Comparison of ENCODE assay signal across 8 cellular contexts in the genomic region with DNA sequence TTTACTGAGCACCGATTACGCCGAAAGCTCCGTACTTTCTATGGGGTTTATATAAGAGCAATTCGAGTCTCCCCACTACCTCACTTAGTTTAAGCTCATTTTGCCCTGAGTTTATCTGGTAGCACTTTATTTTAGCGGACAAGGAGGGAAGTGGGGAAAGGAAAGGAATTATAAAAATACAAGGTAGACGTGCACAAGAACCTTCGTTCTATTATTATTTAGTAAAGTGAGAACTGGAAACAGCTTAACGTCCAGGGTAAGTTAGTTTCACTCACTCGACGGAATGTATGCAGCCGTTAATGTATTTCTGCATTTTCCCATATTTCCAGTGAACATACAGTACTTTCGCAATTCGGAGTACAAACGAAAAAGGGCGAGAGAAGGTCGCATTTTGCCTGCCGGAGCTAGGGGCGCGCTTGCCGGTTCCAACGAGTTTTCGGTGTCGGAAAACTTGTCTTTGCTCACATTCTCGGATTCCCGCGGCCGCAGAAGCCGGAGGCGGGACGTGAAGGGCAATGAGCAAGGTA. TPM values are rescaled to one million over a fixed set of nuclear protein-coding genes. Genes with fewer than 3 reads are reported as not detected.
DNase-seq lines count a peak whose midpoint lies in the region; ATAC-seq and TF ChIP-seq lines count a peak whose summit lies in the region.

No MANE protein-coding gene starts in this region.

- peaks cover 19% of the 10 kb centered on the region for H3K4me1 ChIP-seq in iPS-18a (ENCODE audit: control insufficient read depth, low read depth, low read length)
- H3K4me1 ChIP-seq in subcutaneous abdominal adipose tissue (ENCODE audit: control insufficient read depth in 5 of 5, insufficient read depth in 5 of 5, low read length in 5 of 5): peaks cover 0 to 38% (median 33%) of the 10 kb centered on the region in 5 donors

- no peaks in the 10 kb centered on the region for H3K27me3 Mint-ChIP-seq in stimulated activated naive CD8-positive, alpha-beta T cell treated with anti-CD3 and anti-CD28 coated beads, Interleukin-15, Interleukin-2, amounts not matched to agents 100 ng/mL and 50 ng/mL, for 24 hours
- no peaks in the 10 kb centered on the region for H3K27me3 Mint-ChIP-seq in activated B cell treated with CpG ODN at 0.5 μM for 24 hours

- DNase-seq in stimulated activated naive CD8-positive, alpha-beta T cell treated with anti-CD3 and anti-CD28 coated beads, Interleukin-15, Interleukin-2, amounts not matched to agents 100 U/mL and 50 U/mL, for 24 hours: no peak
- no peak for DNase-seq in activated B cell treated with CpG ODN at 0.5 μM for 24 hours
- no peak for DNase-seq in NCI-H187 treated with DMSO at 0.1 percent for 48 hours (lab: John Stamatoyannopoulos, UW)
- DNase-seq in stimulated activated CD4-positive, alpha-beta T cell treated with anti-CD3 and anti-CD28 coated beads, Interleukin-2, amount 100 ng/mL, for 24 hours: no peak

- peak overlapping the region; percentile 89 for H3K27ac ChIP-seq in iPS-18a (ENCODE audit: low read length)
- H3K27ac ChIP-seq in subcutaneous abdominal adipose tissue (ENCODE audit: low read depth, low read length): peak overlapping the region; percentile 93

- intact Hi-C loops in activated B cell treated with CpG ODN at 0.5 μM for 24 hours (cut with micrococcal nuclease): loop anchor here (5.0 to 10.0 kb wide), 7 partner anchors 401 to 1566 kb away; a partner anchor contains a TSS

- no peaks in the 10 kb centered on the region for H3K9me3 Mint-ChIP-seq in stimulated activated naive CD8-positive, alpha-beta T cell treated with anti-CD3 and anti-CD28 coated beads, Interleukin-15, Interleukin-2, amounts not matched to agents 100 ng/mL and 50 ng/mL, for 24 hours
- no peaks in the 10 kb centered on the region for H3K9me3 Mint-ChIP-seq in activated B cell treated with CpG ODN at 0.5 μM for 24 hours

- POLR2A ChIA-PET in activated B cell treated with CpG ODN at 0.5 μM for 24 hours (lab: Charles Lee): interaction anchor here (0.7 to 2.1 kb wide), 13 partner anchors 11 to 1907 kb away, joined by 3 to 10 read pairs (median 4); a partner anchor contains a TSS

- peaks cover 8% of the 10 kb centered on the region for H3K36me3 Mint-ChIP-seq in stimulated activated naive CD8-positive, alpha-beta T cell treated with anti-CD3 and anti-CD28 coated beads, Interleukin-15, Interleukin-2, amounts not matched to agents 100 ng/mL and 50 ng/mL, for 24 hours (ENCODE audit: low read depth)
- H3K36me3 Mint-ChIP-seq in activated B cell treated with CpG ODN at 0.5 μM for 24 hours (ENCODE audit: low read depth): peaks cover 10% of the 10 kb centered on the region

- CTCF ChIA-PET in activated B cell treated with CpG ODN at 0.5 μM for 24 hours (lab: Charles Lee): no interaction called here

- no peak for ATAC-seq in stimulated activated naive CD8-positive, alpha-beta T cell treated with anti-CD3 and anti-CD28 coated beads, Interleukin-15, Interleukin-2, amounts not matched to agents 100 U/mL and 50 U/mL, for 24 hours
- ATAC-seq in activated B cell treated with CpG ODN at 0.5 μM for 24 hours (ENCODE audit: low read depth) (no peak), HG02610 (IDR thresholded peaks at IDR 0.05; ENCODE audit: unreplicated experiment) (no peak)

- peak overlapping the region; percentile 97 for H3K27ac Mint-ChIP-seq in stimulated activated naive CD8-positive, alpha-beta T cell treated with anti-CD3 and anti-CD28 coated beads, Interleukin-15, Interleukin-2, amounts not matched to agents 100 ng/mL and 50 ng/mL, for 24 hours
- H3K27ac Mint-ChIP-seq in activated B cell treated with CpG ODN at 0.5 μM for 24 hours: peak overlapping the region; percentile 99

- peaks cover 23% of the 10 kb centered on the region for H3K4me1 Mint-ChIP-seq in stimulated activated naive CD8-positive, alpha-beta T cell treated with anti-CD3 and anti-CD28 coated beads, Interleukin-15, Interleukin-2, amounts not matched to agents 100 ng/mL and 50 ng/mL, for 24 hours (ENCODE audit: low read depth)
- H3K4me1 Mint-ChIP-seq in activated B cell treated with CpG ODN at 0.5 μM for 24 hours: peaks cover 27% of the 10 kb centered on the region

- no peaks in the 10 kb centered on the region for H3K36me3 ChIP-seq in iPS-18a (ENCODE audit: control insufficient read depth, low read depth, low read length)
- H3K36me3 ChIP-seq in subcutaneous abdominal adipose tissue (ENCODE audit: control insufficient read depth in 5 of 5, insufficient read depth in 5 of 5, low read length in 5 of 5): no peaks in the 10 kb centered on the region

- no peak for TF ChIP-seq CTCF in activated B cell treated with CpG ODN at 0.5 μM for 24 hours (IDR thresholded peaks at IDR 0.05)

- H3K4me3 Mint-ChIP-seq in stimulated activated naive CD8-positive, alpha-beta T cell treated with anti-CD3 and anti-CD28 coated beads, Interleukin-15, Interleukin-2, amounts not matched to agents 100 ng/mL and 50 ng/mL, for 24 hours: peak overlapping the region; percentile 95
- peak overlapping the region; percentile 96 for H3K4me3 Mint-ChIP-seq in activated B cell treated with CpG ODN at 0.5 μM for 24 hours

- H3K27me3 ChIP-seq in iPS-18a (ENCODE audit: control insufficient read depth, insufficient read depth, low read length): no peaks in the 10 kb centered on the region
- H3K27me3 ChIP-seq in subcutaneous abdominal adipose tissue (ENCODE audit: control insufficient read depth in 5 of 5, insufficient read depth in 4 of 5, low read length in 5 of 5): no peaks in the 10 kb centered on the region

- H3K4me3 ChIP-seq in iPS-18a (ENCODE audit: low read length): peak overlapping the region; percentile 80
- peak overlapping the region; percentile 65 to 92 (median 88) for H3K4me3 ChIP-seq in subcutaneous abdominal adipose tissue (ENCODE audit: low read depth in 1 of 5, low read length in 5 of 5)

- H3K9ac ChIP-seq in iPS-18a (ENCODE audit: low read length) (peak overlapping the region; percentile 86), subcutaneous abdominal adipose tissue (ENCODE audit: low read length in 5 of 5) (peak overlapping the region; percentile 53 to 94 (median 86))

- no peaks in the 10 kb centered on the region for H3K9me3 ChIP-seq in iPS-18a (ENCODE audit: control insufficient read depth, low read depth, low read length)
- H3K9me3 ChIP-seq in subcutaneous abdominal adipose tissue (ENCODE audit: control insufficient read depth in 5 of 5, low read length in 5 of 5): no peaks in the 10 kb centered on the region

RNA-seq across cellular contexts. Expression of a gene that starts 1.2 kb away (rescaled TPM):
- 62.5 and 66.1 TPM in 2 replicates for total RNA-seq in activated B cell treated with CpG ODN at 0.5 μM for 24 hours
